ENCODE assay signal across 16 cellular contexts in genomic region chr2:70817284-70817954, GRCh38. TPM values are rescaled to one million over a fixed set of nuclear protein-coding genes. Genes with fewer than 3 reads are reported as not detected.
DNase-seq lines count a peak whose midpoint lies in the region; ATAC-seq, FAIRE-seq and TF ChIP-seq lines count a peak whose summit lies in the region.
"Had no signal": no experiment of that assay in that cellular context is flagged by ENCODE, and none has a peak within 500 bp of the region (broad histone marks: within the 10 kb centered on the region; RNA-seq: fewer than 3 reads in every experiment).

No MANE protein-coding gene starts in this region.

- peak overlapping the region; percentile 41 to 78 for H3K27ac Mint-ChIP-seq in activated naive CD4-positive, alpha-beta T cell treated with anti-CD3 and anti-CD28 coated beads, Interleukin-2, amount 50 U/mL, for 72 hours
- no peak overlapping the region for H3K27ac Mint-ChIP-seq in activated naive CD4-positive, alpha-beta T cell treated with anti-CD3 and anti-CD28 coated beads, Interleukin-2, amount 10 ng/mL, durations not matched to agents 7 days and 5 days
- H3K27ac Mint-ChIP-seq: GM23338 had no signal

- H3K27me3 Mint-ChIP-seq in activated naive CD4-positive, alpha-beta T cell treated with anti-CD3 and anti-CD28 coated beads, Interleukin-2, amount 10 ng/mL, durations not matched to agents 7 days and 5 days = peaks cover 37% of the 10 kb centered on the region

- H3K36me3 Mint-ChIP-seq in activated naive CD4-positive, alpha-beta T cell treated with anti-CD3 and anti-CD28 coated beads, Interleukin-2, amount 50 U/mL, for 72 hours = peaks cover 0 to 15% of the 10 kb centered on the region in 2 donors
- no peaks in the 10 kb centered on the region for H3K36me3 Mint-ChIP-seq in activated naive CD4-positive, alpha-beta T cell treated with anti-CD3 and anti-CD28 coated beads, Interleukin-2, amount 10 ng/mL, durations not matched to agents 7 days and 5 days

- no peak for TF ChIP-seq CTCF in bronchial epithelial cell (IDR thresholded peaks at IDR 0.05; ENCODE audit: insufficient read depth, low read length, severe bottlenecking)

- peaks cover 5% of the 10 kb centered on the region for H3K4me1 Mint-ChIP-seq in activated naive CD4-positive, alpha-beta T cell treated with anti-CD3 and anti-CD28 coated beads, Interleukin-2, amount 10 ng/mL, durations not matched to agents 7 days and 5 days
- H3K4me1 Mint-ChIP-seq: GM23338 had no signal

- CTCF ChIA-PET in activated naive CD4-positive, alpha-beta T cell treated with anti-CD3 and anti-CD28 coated beads, Interleukin-2, amount 10 ng/mL, durations not matched to agents 7 days and 5 days (lab: Charles Lee) = no interaction called here

- peak; percentile 36 for FAIRE-seq in bronchial epithelial cell (lab: Jason Lieb, UNC)
- FAIRE-seq: GM12878, GM18507 had no signal

- peaks cover 0 to 5% of the 10 kb centered on the region in 2 donors for H3K9me3 Mint-ChIP-seq in activated naive CD4-positive, alpha-beta T cell treated with anti-CD3 and anti-CD28 coated beads, Interleukin-2, amount 50 U/mL, for 72 hours
- H3K9me3 Mint-ChIP-seq in activated naive CD4-positive, alpha-beta T cell treated with anti-CD3 and anti-CD28 coated beads, Interleukin-2, amount 10 ng/mL, durations not matched to agents 7 days and 5 days = no peaks in the 10 kb centered on the region
- H3K9me3 Mint-ChIP-seq: GM23338 had no signal

- H3K27me3 ChIP-seq in bronchial epithelial cell (ENCODE audit: control insufficient read depth, insufficient read depth, low read length) = peaks cover 5% of the 10 kb centered on the region
- H3K27me3 ChIP-seq: BLaER1 had no signal

- H3K4me3 Mint-ChIP-seq in activated naive CD4-positive, alpha-beta T cell treated with anti-CD3 and anti-CD28 coated beads, Interleukin-2, amount 10 ng/mL, durations not matched to agents 7 days and 5 days = no peak overlapping the region
- H3K4me3 Mint-ChIP-seq: GM23338 had no signal

- no peak overlapping the region for H3K4me3 ChIP-seq in bronchial epithelial cell (ENCODE audit: low read depth, low read length)
- H3K4me3 ChIP-seq: BLaER1, GM12878, GM23338 had no signal

- H3K36me3 ChIP-seq in bronchial epithelial cell (ENCODE audit: control insufficient read depth, insufficient read depth, low read length) = no peaks in the 10 kb centered on the region
- H3K36me3 ChIP-seq: BLaER1 had no signal

- DNase-seq in DMS 273 (lab: John Stamatoyannopoulos, UW; ENCODE audit: unreplicated experiment) = peak; percentile 12
- no peak for DNase-seq in DMS 273 treated with DMSO at 0.1 percent for 48 hours (lab: John Stamatoyannopoulos, UW)
- DNase-seq in activated naive CD4-positive, alpha-beta T cell treated with anti-CD3 and anti-CD28 coated beads, Interleukin-2, amount 50 U/mL, for 72 hours (ENCODE audit: low spot score in 2 of 2) = peak in 1 of 2 donors; percentile 25
- no peak for DNase-seq in activated naive CD4-positive, alpha-beta T cell treated with anti-CD3 and anti-CD28 coated beads, Interleukin-2, amount 10 ng/mL, durations not matched to agents 7 days and 5 days
- peak; percentile 34 for DNase-seq in SW480 (ENCODE audit: low spot score)
- DNase-seq in bronchial epithelial cell (ENCODE audit: low read depth) = no peak
- no peak for DNase-seq in iPS-NIHi7 (ENCODE audit: extremely low spot score)
- DNase-seq: AML-193, DMS79, H7 had no signal

- peak; percentile 51 to 87 for ATAC-seq in activated naive CD4-positive, alpha-beta T cell treated with anti-CD3 and anti-CD28 coated beads, Interleukin-2, amount 50 U/mL, for 72 hours
- ATAC-seq in GM19467 (IDR thresholded peaks at IDR 0.05; ENCODE audit: unreplicated experiment) = no peak
- ATAC-seq: GM12878, GM23338 had no signal

RNA-seq across cellular contexts. Expression of gene CLEC4F, which starts 3.0 kb away (rescaled TPM):
- 1 to 10 TPM in 1 of 2 donors, not detected in 1; 3.7 TPM for total RNA-seq in activated naive CD4-positive, alpha-beta T cell treated with anti-CD3 and anti-CD28 coated beads, Interleukin-2, amount 50 U/mL, for 72 hours
- total RNA-seq in bronchial epithelial cell = not detected in 2 replicates
- total RNA-seq: GM12878, GM23338, H7 had no signal

RNA-seq across cellular contexts. Expression of gene CD207, which starts 18.2 kb away (rescaled TPM):
- total RNA-seq in activated naive CD4-positive, alpha-beta T cell treated with anti-CD3 and anti-CD28 coated beads, Interleukin-2, amount 50 U/mL, for 72 hours = not detected
- not detected in 2 replicates for total RNA-seq in bronchial epithelial cell
- total RNA-seq: GM12878, GM23338, H7 had no signal

RNA-seq across cellular contexts. Expression of gene FIGLA, which starts 27.0 kb away (rescaled TPM):
- not detected for total RNA-seq in activated naive CD4-positive, alpha-beta T cell treated with anti-CD3 and anti-CD28 coated beads, Interleukin-2, amount 50 U/mL, for 72 hours
- not detected in 2 replicates for total RNA-seq in bronchial epithelial cell
- total RNA-seq: G401, GM12878, GM23338, H7 had no signal

RNA-seq across cellular contexts. Expression of gene ADD2, which starts 49.4 kb away (rescaled TPM):
- 10 to 100 TPM; 18.3 to 76.0 TPM for total RNA-seq in activated naive CD4-positive, alpha-beta T cell treated with anti-CD3 and anti-CD28 coated beads, Interleukin-2, amount 50 U/mL, for 72 hours
- total RNA-seq in bronchial epithelial cell = not detected in 2 replicates

Comparison
In these comparisons a context has a peak if more than half of its experiments do, and no peak if none do; other contexts are left out.
1. DNase-seq: peak in DMS 273 (single experiment) and SW480 (single experiment); none in DMS 273 treated with DMSO at 0.1 percent for 48 hours (single experiment), activated naive CD4-positive, alpha-beta T cell treated with anti-CD3 and anti-CD28 coated beads, Interleukin-2, amount 10 ng/mL, durations not matched to agents 7 days and 5 days (single experiment), bronchial epithelial cell (single experiment) and iPS-NIHi7 (single experiment).